1 cellular context compared by ENCODE assay signal in the genomic region with DNA sequence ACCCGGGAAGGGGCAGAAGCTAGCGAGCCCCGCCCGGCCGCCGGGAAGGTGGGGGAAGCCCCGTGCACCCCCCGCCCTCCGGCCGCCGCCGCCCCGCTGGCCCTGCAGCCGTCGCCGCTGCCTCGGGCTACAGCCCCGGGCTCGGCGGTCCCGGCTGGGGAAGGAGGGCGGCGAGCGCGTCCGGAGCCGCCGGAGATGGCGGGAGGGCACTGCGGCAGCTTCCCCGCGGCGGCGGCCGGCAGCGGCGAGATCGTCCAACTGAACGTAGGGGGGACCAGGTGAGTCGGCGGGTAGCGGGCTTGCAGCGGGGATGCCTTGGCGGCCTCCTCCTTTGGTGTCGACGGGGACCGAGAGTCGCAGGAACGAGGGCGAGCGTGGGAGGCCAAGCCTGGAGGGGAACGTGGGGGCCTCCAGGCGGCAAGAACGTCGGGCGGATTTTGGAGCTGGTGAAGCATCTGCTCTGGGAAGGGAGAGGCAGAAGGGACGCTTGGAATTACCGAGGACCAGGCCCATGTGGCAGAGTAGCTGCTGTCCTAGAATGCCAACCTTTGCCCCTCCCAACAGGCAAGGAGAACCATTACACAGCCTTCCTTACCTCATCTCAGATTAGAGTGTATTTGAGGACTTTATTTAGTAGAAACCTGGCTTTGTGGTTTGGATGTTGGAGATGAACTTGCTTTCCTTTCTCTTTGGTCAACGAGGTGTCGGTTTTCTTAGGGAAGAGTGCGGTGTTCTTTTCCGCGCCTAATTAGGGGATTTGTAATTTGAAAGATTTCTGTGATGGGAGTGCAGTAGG.
TF ChIP-seq lines count a peak whose summit lies in the region.

No MANE protein-coding gene starts in this region.

TF ChIP-seq in WTC11, 78 proteins besides CTCF, POLR2A, EP300 and RAD21 (continued from another document):
- TF ChIP-seq, protein P1, sequence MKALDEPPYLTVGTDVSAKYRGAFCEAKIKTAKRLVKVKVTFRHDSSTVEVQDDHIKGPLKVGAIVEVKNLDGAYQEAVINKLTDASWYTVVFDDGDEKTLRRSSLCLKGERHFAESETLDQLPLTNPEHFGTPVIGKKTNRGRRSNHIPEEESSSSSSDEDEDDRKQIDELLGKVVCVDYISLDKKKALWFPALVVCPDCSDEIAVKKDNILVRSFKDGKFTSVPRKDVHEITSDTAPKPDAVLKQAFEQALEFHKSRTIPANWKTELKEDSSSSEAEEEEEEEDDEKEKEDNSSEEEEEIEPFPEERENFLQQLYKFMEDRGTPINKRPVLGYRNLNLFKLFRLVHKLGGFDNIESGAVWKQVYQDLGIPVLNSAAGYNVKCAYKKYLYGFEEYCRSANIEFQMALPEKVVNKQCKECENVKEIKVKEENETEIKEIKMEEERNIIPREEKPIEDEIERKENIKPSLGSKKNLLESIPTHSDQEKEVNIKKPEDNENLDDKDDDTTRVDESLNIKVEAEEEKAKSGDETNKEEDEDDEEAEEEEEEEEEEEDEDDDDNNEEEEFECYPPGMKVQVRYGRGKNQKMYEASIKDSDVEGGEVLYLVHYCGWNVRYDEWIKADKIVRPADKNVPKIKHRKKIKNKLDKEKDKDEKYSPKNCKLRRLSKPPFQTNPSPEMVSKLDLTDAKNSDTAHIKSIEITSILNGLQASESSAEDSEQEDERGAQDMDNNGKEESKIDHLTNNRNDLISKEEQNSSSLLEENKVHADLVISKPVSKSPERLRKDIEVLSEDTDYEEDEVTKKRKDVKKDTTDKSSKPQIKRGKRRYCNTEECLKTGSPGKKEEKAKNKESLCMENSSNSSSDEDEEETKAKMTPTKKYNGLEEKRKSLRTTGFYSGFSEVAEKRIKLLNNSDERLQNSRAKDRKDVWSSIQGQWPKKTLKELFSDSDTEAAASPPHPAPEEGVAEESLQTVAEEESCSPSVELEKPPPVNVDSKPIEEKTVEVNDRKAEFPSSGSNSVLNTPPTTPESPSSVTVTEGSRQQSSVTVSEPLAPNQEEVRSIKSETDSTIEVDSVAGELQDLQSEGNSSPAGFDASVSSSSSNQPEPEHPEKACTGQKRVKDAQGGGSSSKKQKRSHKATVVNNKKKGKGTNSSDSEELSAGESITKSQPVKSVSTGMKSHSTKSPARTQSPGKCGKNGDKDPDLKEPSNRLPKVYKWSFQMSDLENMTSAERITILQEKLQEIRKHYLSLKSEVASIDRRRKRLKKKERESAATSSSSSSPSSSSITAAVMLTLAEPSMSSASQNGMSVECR (CRISPR knock-in tag; IDR thresholded peaks at IDR 0.05; ENCODE audit: borderline replicate concordance): peak; percentile 62; the same call in 1 of the 2 replicates
- TF ChIP-seq, protein P2, sequence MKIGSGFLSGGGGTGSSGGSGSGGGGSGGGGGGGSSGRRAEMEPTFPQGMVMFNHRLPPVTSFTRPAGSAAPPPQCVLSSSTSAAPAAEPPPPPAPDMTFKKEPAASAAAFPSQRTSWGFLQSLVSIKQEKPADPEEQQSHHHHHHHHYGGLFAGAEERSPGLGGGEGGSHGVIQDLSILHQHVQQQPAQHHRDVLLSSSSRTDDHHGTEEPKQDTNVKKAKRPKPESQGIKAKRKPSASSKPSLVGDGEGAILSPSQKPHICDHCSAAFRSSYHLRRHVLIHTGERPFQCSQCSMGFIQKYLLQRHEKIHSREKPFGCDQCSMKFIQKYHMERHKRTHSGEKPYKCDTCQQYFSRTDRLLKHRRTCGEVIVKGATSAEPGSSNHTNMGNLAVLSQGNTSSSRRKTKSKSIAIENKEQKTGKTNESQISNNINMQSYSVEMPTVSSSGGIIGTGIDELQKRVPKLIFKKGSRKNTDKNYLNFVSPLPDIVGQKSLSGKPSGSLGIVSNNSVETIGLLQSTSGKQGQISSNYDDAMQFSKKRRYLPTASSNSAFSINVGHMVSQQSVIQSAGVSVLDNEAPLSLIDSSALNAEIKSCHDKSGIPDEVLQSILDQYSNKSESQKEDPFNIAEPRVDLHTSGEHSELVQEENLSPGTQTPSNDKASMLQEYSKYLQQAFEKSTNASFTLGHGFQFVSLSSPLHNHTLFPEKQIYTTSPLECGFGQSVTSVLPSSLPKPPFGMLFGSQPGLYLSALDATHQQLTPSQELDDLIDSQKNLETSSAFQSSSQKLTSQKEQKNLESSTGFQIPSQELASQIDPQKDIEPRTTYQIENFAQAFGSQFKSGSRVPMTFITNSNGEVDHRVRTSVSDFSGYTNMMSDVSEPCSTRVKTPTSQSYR (CRISPR knock-in tag; IDR thresholded peaks at IDR 0.05): no peak
- TF ChIP-seq, protein P3, sequence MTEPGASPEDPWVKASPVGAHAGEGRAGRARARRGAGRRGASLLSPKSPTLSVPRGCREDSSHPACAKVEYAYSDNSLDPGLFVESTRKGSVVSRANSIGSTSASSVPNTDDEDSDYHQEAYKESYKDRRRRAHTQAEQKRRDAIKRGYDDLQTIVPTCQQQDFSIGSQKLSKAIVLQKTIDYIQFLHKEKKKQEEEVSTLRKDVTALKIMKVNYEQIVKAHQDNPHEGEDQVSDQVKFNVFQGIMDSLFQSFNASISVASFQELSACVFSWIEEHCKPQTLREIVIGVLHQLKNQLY (CRISPR knock-in tag; IDR thresholded peaks at IDR 0.05): no peak
- TF ChIP-seq FOXP1 (CRISPR knock-in tag; IDR thresholded peaks at IDR 0.05; ENCODE audit: borderline replicate concordance) (peak; percentile 42; the same call in 1 of the 2 replicates), IRF2 (CRISPR knock-in tag; IDR thresholded peaks at IDR 0.05; ENCODE audit: borderline replicate concordance, low read depth) (no peak), ZNF263 (CRISPR knock-in tag; IDR thresholded peaks at IDR 0.05; ENCODE audit: low read depth) (no peak; the same call in 1 of the 2 replicates), TCF7 (CRISPR knock-in tag; IDR thresholded peaks at IDR 0.05; ENCODE audit: low read depth) (no peak), ATF1 (CRISPR knock-in tag; IDR thresholded peaks at IDR 0.05) (0 out of 2 replicates have a peak, but pooled peaks have one; percentile 12), TP53 (CRISPR knock-in tag; IDR thresholded peaks at IDR 0.05) (no peak), RELA (CRISPR knock-in tag; IDR thresholded peaks at IDR 0.05; ENCODE audit: borderline replicate concordance) (no peak), SOX15 (CRISPR knock-in tag; IDR thresholded peaks at IDR 0.05) (no peak), NR3C1 (CRISPR knock-in tag; conservative IDR thresholded peaks at IDR 0.05; ENCODE audit: low read depth) (no peak), KAT7 (CRISPR knock-in tag; IDR thresholded peaks at IDR 0.05; ENCODE audit: borderline replicate concordance) (peak; percentile 27; the same call in 1 of the 2 replicates), ZNF423 (CRISPR knock-in tag; IDR thresholded peaks at IDR 0.05) (no peak), ZNF121 (CRISPR knock-in tag; IDR thresholded peaks at IDR 0.05) (no peak), MXD4 (CRISPR knock-in tag; IDR thresholded peaks at IDR 0.05; ENCODE audit: borderline replicate concordance) (no peak), GTF2I (CRISPR knock-in tag; conservative IDR thresholded peaks at IDR 0.05) (no peak), NFATC4 (CRISPR knock-in tag; IDR thresholded peaks at IDR 0.05) (no peak), ZNF138 (CRISPR knock-in tag; conservative IDR thresholded peaks at IDR 0.05) (no peak), ZNF671 (CRISPR knock-in tag; IDR thresholded peaks at IDR 0.05) (no peak), ESRRA (CRISPR knock-in tag; IDR thresholded peaks at IDR 0.05; ENCODE audit: borderline replicate concordance) (peak; percentile 19; the same call in 1 of the 2 replicates), ETV6 (CRISPR knock-in tag; IDR thresholded peaks at IDR 0.05) (no peak), TEAD1 (CRISPR knock-in tag; IDR thresholded peaks at IDR 0.05) (no peak), FOXK1 (CRISPR knock-in tag; IDR thresholded peaks at IDR 0.05) (no peak), NFYB (CRISPR knock-in tag; conservative IDR thresholded peaks at IDR 0.05; ENCODE audit: low read depth) (no peak)
- TF ChIP-seq, protein P4, sequence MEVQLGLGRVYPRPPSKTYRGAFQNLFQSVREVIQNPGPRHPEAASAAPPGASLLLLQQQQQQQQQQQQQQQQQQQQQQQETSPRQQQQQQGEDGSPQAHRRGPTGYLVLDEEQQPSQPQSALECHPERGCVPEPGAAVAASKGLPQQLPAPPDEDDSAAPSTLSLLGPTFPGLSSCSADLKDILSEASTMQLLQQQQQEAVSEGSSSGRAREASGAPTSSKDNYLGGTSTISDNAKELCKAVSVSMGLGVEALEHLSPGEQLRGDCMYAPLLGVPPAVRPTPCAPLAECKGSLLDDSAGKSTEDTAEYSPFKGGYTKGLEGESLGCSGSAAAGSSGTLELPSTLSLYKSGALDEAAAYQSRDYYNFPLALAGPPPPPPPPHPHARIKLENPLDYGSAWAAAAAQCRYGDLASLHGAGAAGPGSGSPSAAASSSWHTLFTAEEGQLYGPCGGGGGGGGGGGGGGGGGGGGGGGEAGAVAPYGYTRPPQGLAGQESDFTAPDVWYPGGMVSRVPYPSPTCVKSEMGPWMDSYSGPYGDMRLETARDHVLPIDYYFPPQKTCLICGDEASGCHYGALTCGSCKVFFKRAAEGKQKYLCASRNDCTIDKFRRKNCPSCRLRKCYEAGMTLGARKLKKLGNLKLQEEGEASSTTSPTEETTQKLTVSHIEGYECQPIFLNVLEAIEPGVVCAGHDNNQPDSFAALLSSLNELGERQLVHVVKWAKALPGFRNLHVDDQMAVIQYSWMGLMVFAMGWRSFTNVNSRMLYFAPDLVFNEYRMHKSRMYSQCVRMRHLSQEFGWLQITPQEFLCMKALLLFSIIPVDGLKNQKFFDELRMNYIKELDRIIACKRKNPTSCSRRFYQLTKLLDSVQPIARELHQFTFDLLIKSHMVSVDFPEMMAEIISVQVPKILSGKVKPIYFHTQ (CRISPR knock-in tag; IDR thresholded peaks at IDR 0.05): no peak
- TF ChIP-seq, protein P5, sequence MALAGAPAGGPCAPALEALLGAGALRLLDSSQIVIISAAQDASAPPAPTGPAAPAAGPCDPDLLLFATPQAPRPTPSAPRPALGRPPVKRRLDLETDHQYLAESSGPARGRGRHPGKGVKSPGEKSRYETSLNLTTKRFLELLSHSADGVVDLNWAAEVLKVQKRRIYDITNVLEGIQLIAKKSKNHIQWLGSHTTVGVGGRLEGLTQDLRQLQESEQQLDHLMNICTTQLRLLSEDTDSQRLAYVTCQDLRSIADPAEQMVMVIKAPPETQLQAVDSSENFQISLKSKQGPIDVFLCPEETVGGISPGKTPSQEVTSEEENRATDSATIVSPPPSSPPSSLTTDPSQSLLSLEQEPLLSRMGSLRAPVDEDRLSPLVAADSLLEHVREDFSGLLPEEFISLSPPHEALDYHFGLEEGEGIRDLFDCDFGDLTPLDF (CRISPR knock-in tag; IDR thresholded peaks at IDR 0.05): no peak
- TF ChIP-seq, protein P6, sequence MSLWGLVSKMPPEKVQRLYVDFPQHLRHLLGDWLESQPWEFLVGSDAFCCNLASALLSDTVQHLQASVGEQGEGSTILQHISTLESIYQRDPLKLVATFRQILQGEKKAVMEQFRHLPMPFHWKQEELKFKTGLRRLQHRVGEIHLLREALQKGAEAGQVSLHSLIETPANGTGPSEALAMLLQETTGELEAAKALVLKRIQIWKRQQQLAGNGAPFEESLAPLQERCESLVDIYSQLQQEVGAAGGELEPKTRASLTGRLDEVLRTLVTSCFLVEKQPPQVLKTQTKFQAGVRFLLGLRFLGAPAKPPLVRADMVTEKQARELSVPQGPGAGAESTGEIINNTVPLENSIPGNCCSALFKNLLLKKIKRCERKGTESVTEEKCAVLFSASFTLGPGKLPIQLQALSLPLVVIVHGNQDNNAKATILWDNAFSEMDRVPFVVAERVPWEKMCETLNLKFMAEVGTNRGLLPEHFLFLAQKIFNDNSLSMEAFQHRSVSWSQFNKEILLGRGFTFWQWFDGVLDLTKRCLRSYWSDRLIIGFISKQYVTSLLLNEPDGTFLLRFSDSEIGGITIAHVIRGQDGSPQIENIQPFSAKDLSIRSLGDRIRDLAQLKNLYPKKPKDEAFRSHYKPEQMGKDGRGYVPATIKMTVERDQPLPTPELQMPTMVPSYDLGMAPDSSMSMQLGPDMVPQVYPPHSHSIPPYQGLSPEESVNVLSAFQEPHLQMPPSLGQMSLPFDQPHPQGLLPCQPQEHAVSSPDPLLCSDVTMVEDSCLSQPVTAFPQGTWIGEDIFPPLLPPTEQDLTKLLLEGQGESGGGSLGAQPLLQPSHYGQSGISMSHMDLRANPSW (CRISPR knock-in tag; conservative IDR thresholded peaks at IDR 0.05; ENCODE audit: low read depth): no peak
- TF ChIP-seq, protein P7, sequence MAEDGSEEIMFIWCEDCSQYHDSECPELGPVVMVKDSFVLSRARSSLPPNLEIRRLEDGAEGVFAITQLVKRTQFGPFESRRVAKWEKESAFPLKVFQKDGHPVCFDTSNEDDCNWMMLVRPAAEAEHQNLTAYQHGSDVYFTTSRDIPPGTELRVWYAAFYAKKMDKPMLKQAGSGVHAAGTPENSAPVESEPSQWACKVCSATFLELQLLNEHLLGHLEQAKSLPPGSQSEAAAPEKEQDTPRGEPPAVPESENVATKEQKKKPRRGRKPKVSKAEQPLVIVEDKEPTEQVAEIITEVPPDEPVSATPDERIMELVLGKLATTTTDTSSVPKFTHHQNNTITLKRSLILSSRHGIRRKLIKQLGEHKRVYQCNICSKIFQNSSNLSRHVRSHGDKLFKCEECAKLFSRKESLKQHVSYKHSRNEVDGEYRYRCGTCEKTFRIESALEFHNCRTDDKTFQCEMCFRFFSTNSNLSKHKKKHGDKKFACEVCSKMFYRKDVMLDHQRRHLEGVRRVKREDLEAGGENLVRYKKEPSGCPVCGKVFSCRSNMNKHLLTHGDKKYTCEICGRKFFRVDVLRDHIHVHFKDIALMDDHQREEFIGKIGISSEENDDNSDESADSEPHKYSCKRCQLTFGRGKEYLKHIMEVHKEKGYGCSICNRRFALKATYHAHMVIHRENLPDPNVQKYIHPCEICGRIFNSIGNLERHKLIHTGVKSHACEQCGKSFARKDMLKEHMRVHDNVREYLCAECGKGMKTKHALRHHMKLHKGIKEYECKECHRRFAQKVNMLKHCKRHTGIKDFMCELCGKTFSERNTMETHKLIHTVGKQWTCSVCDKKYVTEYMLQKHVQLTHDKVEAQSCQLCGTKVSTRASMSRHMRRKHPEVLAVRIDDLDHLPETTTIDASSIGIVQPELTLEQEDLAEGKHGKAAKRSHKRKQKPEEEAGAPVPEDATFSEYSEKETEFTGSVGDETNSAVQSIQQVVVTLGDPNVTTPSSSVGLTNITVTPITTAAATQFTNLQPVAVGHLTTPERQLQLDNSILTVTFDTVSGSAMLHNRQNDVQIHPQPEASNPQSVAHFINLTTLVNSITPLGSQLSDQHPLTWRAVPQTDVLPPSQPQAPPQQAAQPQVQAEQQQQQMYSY (CRISPR knock-in tag; IDR thresholded peaks at IDR 0.05): no peak
- TF ChIP-seq, protein P8, sequence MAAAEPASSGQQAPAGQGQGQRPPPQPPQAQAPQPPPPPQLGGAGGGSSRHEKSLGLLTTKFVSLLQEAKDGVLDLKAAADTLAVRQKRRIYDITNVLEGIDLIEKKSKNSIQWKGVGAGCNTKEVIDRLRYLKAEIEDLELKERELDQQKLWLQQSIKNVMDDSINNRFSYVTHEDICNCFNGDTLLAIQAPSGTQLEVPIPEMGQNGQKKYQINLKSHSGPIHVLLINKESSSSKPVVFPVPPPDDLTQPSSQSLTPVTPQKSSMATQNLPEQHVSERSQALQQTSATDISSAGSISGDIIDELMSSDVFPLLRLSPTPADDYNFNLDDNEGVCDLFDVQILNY (CRISPR knock-in tag; IDR thresholded peaks at IDR 0.05): no peak
